In genomic region chr17:996554-997344, GRCh38 we compare ENCODE assay signal across 1 cellular context.
A peak's percentile ranks its signal among the peaks of the same experiment; 100 is the strongest.
TF ChIP-seq lines count a peak whose summit lies in the region.

Gene TIMM22 (plus strand): TSS chr17:997129. CDS start chr17:997143, 14 bp downstream.

TF ChIP-seq in HepG2, 621 proteins besides CTCF, POLR2A, EP300 and RAD21 (continued from another document and continues in another):
- TF ChIP-seq ZNF207 (IDR thresholded peaks at IDR 0.05; ENCODE audit: borderline replicate concordance) (no peak), ZNF383 (CRISPR knock-in tag; IDR thresholded peaks at IDR 0.05; ENCODE audit: borderline replicate concordance) (no peak), GATAD1 (CRISPR knock-in tag; IDR thresholded peaks at IDR 0.05) (peak; percentile 100), ZNF891 (CRISPR knock-in tag; IDR thresholded peaks at IDR 0.05) (peak; percentile 77), HINFP (CRISPR knock-in tag; IDR thresholded peaks at IDR 0.05; ENCODE audit: low read depth) (peak; percentile 66; the same call in 1 of the 2 replicates), NRL (CRISPR knock-in tag; IDR thresholded peaks at IDR 0.05; ENCODE audit: borderline replicate concordance) (peak; percentile 67), KDM6A (CRISPR knock-in tag; IDR thresholded peaks at IDR 0.05; ENCODE audit: low read depth) (0 out of 2 replicates have a peak, but pooled peaks have one; percentile 18), SPEN (CRISPR knock-in tag; IDR thresholded peaks at IDR 0.05; ENCODE audit: low read depth) (peak; percentile 97), U2AF2 (IDR thresholded peaks at IDR 0.05; ENCODE audit: low read depth, low read length) (no peak), GATA4 (IDR thresholded peaks at IDR 0.05; ENCODE audit: borderline replicate concordance, low read depth) (peak; percentile 28; the same call in 1 of the 2 replicates), CSRNP1 (CRISPR knock-in tag; IDR thresholded peaks at IDR 0.05) (peak; percentile 91), ZNF567 (CRISPR knock-in tag; IDR thresholded peaks at IDR 0.05; ENCODE audit: borderline replicate concordance) (no peak; the same call in 1 of the 2 replicates), RFX1 (IDR thresholded peaks at IDR 0.05) (no peak), SOX5 (CRISPR knock-in tag; IDR thresholded peaks at IDR 0.05; ENCODE audit: borderline replicate concordance) (peak; percentile 62), ZNF451 (CRISPR knock-in tag; IDR thresholded peaks at IDR 0.05) (no peak), ZFY (CRISPR knock-in tag; IDR thresholded peaks at IDR 0.05) (peak; percentile 95), ZKSCAN1 (IDR thresholded peaks at IDR 0.05; ENCODE audit: low read length) (peak; percentile 52; the same call in 1 of the 2 replicates), DDIT3 (CRISPR knock-in tag; IDR thresholded peaks at IDR 0.05) (no peak), SNAPC4 (CRISPR knock-in tag; IDR thresholded peaks at IDR 0.05) (peak; percentile 94), NKX3-1 (CRISPR knock-in tag; IDR thresholded peaks at IDR 0.05) (peak; percentile 80), SIX1 (CRISPR knock-in tag; IDR thresholded peaks at IDR 0.05; ENCODE audit: borderline replicate concordance) (peak; percentile 11; the same call in 1 of the 2 replicates), RXRB (CRISPR knock-in tag; IDR thresholded peaks at IDR 0.05; ENCODE audit: borderline replicate concordance) (peak; percentile 46), ZMYM3 (CRISPR knock-in tag; IDR thresholded peaks at IDR 0.05) (peak; percentile 61), TIGD3 (CRISPR knock-in tag; IDR thresholded peaks at IDR 0.05; ENCODE audit: borderline replicate concordance) (peak; percentile 63; the same call in 1 of the 2 replicates), ZEB1 (IDR thresholded peaks at IDR 0.05; ENCODE audit: insufficient replicate concordance, low read depth) (peak; percentile 21), SP4 (CRISPR knock-in tag; IDR thresholded peaks at IDR 0.05) (peak; percentile 59; the same call in 1 of the 2 replicates), CBX1 (IDR thresholded peaks at IDR 0.05; ENCODE audit: low read depth) (peak; percentile 34), ZNF407 (CRISPR knock-in tag; IDR thresholded peaks at IDR 0.05; ENCODE audit: not compliant biosample characterization) (peak; percentile 94)
- TF ChIP-seq, protein P1, sequence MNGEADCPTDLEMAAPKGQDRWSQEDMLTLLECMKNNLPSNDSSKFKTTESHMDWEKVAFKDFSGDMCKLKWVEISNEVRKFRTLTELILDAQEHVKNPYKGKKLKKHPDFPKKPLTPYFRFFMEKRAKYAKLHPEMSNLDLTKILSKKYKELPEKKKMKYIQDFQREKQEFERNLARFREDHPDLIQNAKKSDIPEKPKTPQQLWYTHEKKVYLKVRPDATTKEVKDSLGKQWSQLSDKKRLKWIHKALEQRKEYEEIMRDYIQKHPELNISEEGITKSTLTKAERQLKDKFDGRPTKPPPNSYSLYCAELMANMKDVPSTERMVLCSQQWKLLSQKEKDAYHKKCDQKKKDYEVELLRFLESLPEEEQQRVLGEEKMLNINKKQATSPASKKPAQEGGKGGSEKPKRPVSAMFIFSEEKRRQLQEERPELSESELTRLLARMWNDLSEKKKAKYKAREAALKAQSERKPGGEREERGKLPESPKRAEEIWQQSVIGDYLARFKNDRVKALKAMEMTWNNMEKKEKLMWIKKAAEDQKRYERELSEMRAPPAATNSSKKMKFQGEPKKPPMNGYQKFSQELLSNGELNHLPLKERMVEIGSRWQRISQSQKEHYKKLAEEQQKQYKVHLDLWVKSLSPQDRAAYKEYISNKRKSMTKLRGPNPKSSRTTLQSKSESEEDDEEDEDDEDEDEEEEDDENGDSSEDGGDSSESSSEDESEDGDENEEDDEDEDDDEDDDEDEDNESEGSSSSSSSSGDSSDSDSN (CRISPR knock-in tag; IDR thresholded peaks at IDR 0.05) = peak; percentile 86
- TF ChIP-seq, protein P2, sequence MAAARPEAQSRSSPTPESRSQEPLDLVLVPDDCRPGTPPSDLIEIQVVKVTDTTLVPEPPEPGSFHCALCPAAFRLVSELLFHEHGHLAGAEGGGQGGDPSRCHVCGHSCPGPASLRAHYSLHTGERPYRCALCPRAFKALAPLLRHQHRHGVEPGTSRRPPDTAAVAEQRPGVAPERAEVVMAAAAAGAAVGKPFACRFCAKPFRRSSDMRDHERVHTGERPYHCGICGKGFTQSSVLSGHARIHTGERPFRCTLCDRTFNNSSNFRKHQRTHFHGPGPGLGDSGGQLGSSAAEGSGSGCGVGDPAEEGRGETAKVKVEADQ (CRISPR knock-in tag; IDR thresholded peaks at IDR 0.05; ENCODE audit: borderline replicate concordance) = peak; percentile 92
- TF ChIP-seq, protein P3, sequence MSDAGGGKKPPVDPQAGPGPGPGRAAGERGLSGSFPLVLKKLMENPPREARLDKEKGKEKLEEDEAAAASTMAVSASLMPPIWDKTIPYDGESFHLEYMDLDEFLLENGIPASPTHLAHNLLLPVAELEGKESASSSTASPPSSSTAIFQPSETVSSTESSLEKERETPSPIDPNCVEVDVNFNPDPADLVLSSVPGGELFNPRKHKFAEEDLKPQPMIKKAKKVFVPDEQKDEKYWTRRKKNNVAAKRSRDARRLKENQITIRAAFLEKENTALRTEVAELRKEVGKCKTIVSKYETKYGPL (CRISPR knock-in tag; IDR thresholded peaks at IDR 0.05) = no peak
- TF ChIP-seq, protein P4, sequence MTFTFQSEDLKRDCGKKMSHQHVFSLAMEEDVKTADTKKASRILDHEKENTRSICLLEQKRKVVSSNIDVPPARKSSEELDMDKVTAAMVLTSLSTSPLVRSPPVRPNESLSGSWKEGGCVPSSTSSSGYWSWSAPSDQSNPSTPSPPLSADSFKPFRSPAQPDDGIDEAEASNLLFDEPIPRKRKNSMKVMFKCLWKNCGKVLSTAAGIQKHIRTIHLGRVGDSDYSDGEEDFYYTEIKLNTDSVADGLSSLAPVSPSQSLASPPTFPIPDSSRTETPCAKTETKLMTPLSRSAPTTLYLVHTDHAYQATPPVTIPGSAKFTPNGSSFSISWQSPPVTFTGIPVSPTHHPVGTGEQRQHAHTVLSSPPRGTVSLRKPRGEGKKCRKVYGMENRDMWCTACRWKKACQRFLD (CRISPR knock-in tag; IDR thresholded peaks at IDR 0.05; ENCODE audit: borderline replicate concordance) = peak; percentile 51; the same call in 1 of the 2 replicates
